23 cellular contexts compared by ENCODE assay signal in genomic region chr18:78868330-78869316, GRCh38.
"Had no signal": no experiment of that assay in that cellular context is flagged by ENCODE, and none has a peak within 500 bp of the region (broad histone marks: within the 10 kb centered on the region; RNA-seq: fewer than 3 reads in every experiment).

No MANE protein-coding gene starts in this region.

- H3K36me3 Mint-ChIP-seq: natural killer cell treated with Interleukin-12 subunit alpha and Interleukin-12 subunit beta and Interleukin-15 and Interleukin-18, amount 100 ng/mL, for 72 hours; stimulated activated effector memory CD8-positive, alpha-beta T cell treated with anti-CD3 and anti-CD28 coated beads, Interleukin-12 subunit alpha, Interleukin-12 subunit beta, amount 100 ng/mL, for 72 hours; type B pancreatic cell had no signal

- H3K4me3 Mint-ChIP-seq: effector memory CD8-positive, alpha-beta T cell; natural killer cell treated with Interleukin-12 subunit alpha and Interleukin-12 subunit beta and Interleukin-15 and Interleukin-18, amount 100 ng/mL, for 72 hours; neural crest cell; stimulated activated effector memory CD8-positive, alpha-beta T cell treated with anti-CD3 and anti-CD28 coated beads, Interleukin-12 subunit alpha, Interleukin-12 subunit beta, amount 100 ng/mL, for 72 hours; type B pancreatic cell had no signal

- H3K4me1 Mint-ChIP-seq: stimulated activated effector memory CD8-positive, alpha-beta T cell treated with anti-CD3 and anti-CD28 coated beads, Interleukin-12 subunit alpha, Interleukin-12 subunit beta, amount 100 ng/mL, for 72 hours had no signal

- H3K27ac Mint-ChIP-seq: effector memory CD8-positive, alpha-beta T cell; natural killer cell treated with Interleukin-12 subunit alpha and Interleukin-12 subunit beta and Interleukin-15 and Interleukin-18, amount 100 ng/mL, for 72 hours; progenitor cell of endocrine pancreas; stimulated activated effector memory CD8-positive, alpha-beta T cell treated with anti-CD3 and anti-CD28 coated beads, Interleukin-12 subunit alpha, Interleukin-12 subunit beta, amount 100 ng/mL, for 72 hours; type B pancreatic cell had no signal

- ATAC-seq: effector memory CD8-positive, alpha-beta T cell; left lung; lower lobe of right lung; natural killer cell treated with Interleukin-12 subunit alpha and Interleukin-12 subunit beta and Interleukin-15 and Interleukin-18, amount 100 ng/mL, for 72 hours; stimulated activated effector memory CD8-positive, alpha-beta T cell treated with anti-CD3 and anti-CD28 coated beads, Interleukin-12 subunit alpha, Interleukin-12 subunit beta, amount 100 ng/mL, for 72 hours had no signal

- H3K4me1 ChIP-seq: esophagus squamous epithelium, left lung, lower lobe of right lung, parathyroid adenoma, stomach had no signal

- H3K9me3 Mint-ChIP-seq: effector memory CD8-positive, alpha-beta T cell; natural killer cell treated with Interleukin-12 subunit alpha and Interleukin-12 subunit beta and Interleukin-15 and Interleukin-18, amount 100 ng/mL, for 72 hours; neural crest cell; stimulated activated effector memory CD8-positive, alpha-beta T cell treated with anti-CD3 and anti-CD28 coated beads, Interleukin-12 subunit alpha, Interleukin-12 subunit beta, amount 100 ng/mL, for 72 hours; type B pancreatic cell had no signal

- H3K27me3 ChIP-seq: esophagus squamous epithelium, thyroid gland had no signal

- H3K4me3 ChIP-seq: esophagus squamous epithelium, left lung, lower lobe of right lung, skin epidermis, stomach, thyroid gland had no signal

- H3K27me3 Mint-ChIP-seq: natural killer cell treated with Interleukin-12 subunit alpha and Interleukin-12 subunit beta and Interleukin-15 and Interleukin-18, amount 100 ng/mL, for 72 hours had no signal

- H2AFZ ChIP-seq: parathyroid adenoma had no signal

- H3K36me3 ChIP-seq: esophagus squamous epithelium, left lung, lower lobe of right lung, neutrophil, stomach, thyroid gland had no signal

- H3K27ac ChIP-seq: esophagus squamous epithelium, left lung, lower lobe of right lung, neutrophil, parathyroid adenoma, skin epidermis, stomach, thyroid gland had no signal

- H3K79me2 ChIP-seq: parathyroid adenoma had no signal

- DNase-seq: caudate nucleus; cerebellar nuclear complex; cortex of kidney; effector memory CD8-positive, alpha-beta T cell; erythroblast; esophagus squamous epithelium; foreskin melanocyte; glutamatergic neuron; left lung; lower lobe of right lung; stimulated activated CD4-positive, alpha-beta T cell treated with anti-CD3 and anti-CD28 coated beads, Interleukin-15, amount 100 ng/mL, for 24 hours; stimulated activated CD4-positive, alpha-beta T cell treated with anti-CD3 and anti-CD28 coated beads, Interleukin-4, amount 100 ng/mL, for 1 hour; stimulated activated naive CD4-positive, alpha-beta T cell treated with Interleukin-2 at 50 U/mL for 16 hours; stomach; thyroid gland had no signal

- H3K9me3 ChIP-seq: esophagus squamous epithelium, left lung, lower lobe of right lung, neutrophil, stomach, thyroid gland had no signal
